ENCODE assay signal across 18 cellular contexts in genomic region chr5:32004404-32004803, GRCh38.
DNase-seq lines count a peak whose midpoint lies in the region; ATAC-seq, FAIRE-seq and TF ChIP-seq lines count a peak whose summit lies in the region.
"Had no signal": no experiment of that assay in that cellular context is flagged by ENCODE, and none has a peak within 500 bp of the region (broad histone marks: within the 10 kb centered on the region; RNA-seq: fewer than 3 reads in every experiment).

No MANE protein-coding gene starts in this region.

- in situ Hi-C loops in HepG2 (cut with HindIII; ENCODE audit: extremely low pct_ligation_motif_present, low pct_unique_long_range_greater_than_20kb) = no loop called here

- TF ChIP-seq CTCF in HepG2 (CRISPR knock-in tag; IDR thresholded peaks at IDR 0.05) = no peak

- no peak for TF ChIP-seq RAD21 in HepG2 (CRISPR knock-in tag; IDR thresholded peaks at IDR 0.05)

- CTCF ChIA-PET in HepG2 (lab: Yijun Ruan, JAX; ENCODE audit: low intra/inter-chr PET ratio, low total read pairs) = no interaction called here

- H2AFZ ChIP-seq in HepG2 (ENCODE audit: low read length) = no peak overlapping the region

- H3K27ac ChIP-seq in HepG2 (ENCODE audit: extremely low read length, insufficient read depth, low read length) = no peak overlapping the region
- H3K27ac ChIP-seq: adrenal gland, vagina had no signal

- BruUV-seq in HepG2 (replicated peaks; lab: Mats Ljungman, UMichigan) = no TSS peak

- 0% methylated on average over 3 of the region's 3 CpGs for WGBS in HepG2 (ENCODE audit: low lambda C conversion rate)

- DNase-seq in NAMALWA (ENCODE audit: low spot score) (peak; percentile 31), HepG2 (ENCODE audit: low spot score) (no peak), DMS53 (lab: John Stamatoyannopoulos, UW) (no peak)
- DNase-seq in activated naive CD4-positive, alpha-beta T cell treated with Interleukin-2 at 50 U/mL for 16 hours = no peak
- DNase-seq: activated T-cell treated with anti-CD3 and anti-CD28 coated beads, Interleukin-2, amount 50 U/mL, for 1 hour; adrenal gland; erythroblast; left ventricle myocardium superior; naive thymus-derived CD4-positive, alpha-beta T cell; NCI-H1930; stimulated activated CD4-positive, alpha-beta T cell treated with anti-CD3 and anti-CD28 coated beads, Interleukin-4, amount 100 ng/mL, for 1 hour had no signal

- TF ChIP-seq POLR2A in HepG2 (IDR thresholded peaks at IDR 0.05; ENCODE audit: insufficient read depth in 1 of 2, low read depth in 2 of 2, low read length in 2 of 2) = no peak

- no peaks in the 10 kb centered on the region for H3K4me1 ChIP-seq in HepG2 (ENCODE audit: insufficient read depth, low read length)
- H3K4me1 ChIP-seq: adrenal gland, vagina had no signal

- H3K36me3 ChIP-seq in HepG2 (replicated peaks in 1 of 2; ENCODE audit: control insufficient read depth in 1 of 2, insufficient read depth in 2 of 2, low read length in 2 of 2) = no peaks in the 10 kb centered on the region
- H3K36me3 ChIP-seq: adrenal gland, vagina had no signal

- H3K9ac ChIP-seq in HepG2 (ENCODE audit: insufficient read depth, low read depth, low read length) = no peak overlapping the region

- H3K79me2 ChIP-seq in HepG2 (ENCODE audit: insufficient read depth, low read length) = no peaks in the 10 kb centered on the region

- TF ChIP-seq EP300 in HepG2 (IDR thresholded peaks at IDR 0.05; ENCODE audit: low read depth in 2 of 2, low read length in 2 of 2) (no peak), HepG2 (CRISPR knock-in tag; IDR thresholded peaks at IDR 0.05; ENCODE audit: borderline replicate concordance) (no peak)

- ATAC-seq in GM18861 (IDR thresholded peaks at IDR 0.05; ENCODE audit: unreplicated experiment) (peak; percentile 97), GM21447 (IDR thresholded peaks at IDR 0.05; ENCODE audit: unreplicated experiment) (peak; percentile 71), HG03025 (IDR thresholded peaks at IDR 0.05; ENCODE audit: low FRiP score, unreplicated experiment) (peak; percentile 57), HepG2 (no peak), HG02973 (IDR thresholded peaks at IDR 0.05; ENCODE audit: unreplicated experiment) (no peak)
- ATAC-seq: activated CD4-positive, CD25-positive, alpha-beta regulatory T cell treated with anti-CD3 and anti-CD28 coated beads, Interleukin-2, amount 50 U/mL, for 24 hours; left ventricle myocardium superior; naive thymus-derived CD4-positive, alpha-beta T cell had no signal

- no peaks in the 10 kb centered on the region for H3K9me3 ChIP-seq in HepG2 (ENCODE audit: low read length)
- H3K9me3 ChIP-seq: adrenal gland, vagina had no signal

- intact Hi-C loops in HepG2 (cut with micrococcal nuclease; ENCODE audit: unreplicated experiment) = no loop called here

- FAIRE-seq in HepG2 (lab: Jason Lieb, UNC) = no peak
- FAIRE-seq: colon had no signal

- no peaks in the 10 kb centered on the region for H4K20me1 ChIP-seq in HepG2 (ENCODE audit: insufficient read depth, low read length)

- H3K27me3 ChIP-seq in HepG2 (ENCODE audit: control insufficient read depth in 1 of 2, insufficient read depth in 2 of 2, low read length in 2 of 2) = no peaks in the 10 kb centered on the region
- H3K27me3 ChIP-seq: adrenal gland, vagina had no signal

- H3K4me2 ChIP-seq in HepG2 (ENCODE audit: low read depth, low read length) = no peak overlapping the region

- POLR2A ChIA-PET in HepG2 (lab: Yijun Ruan, JAX) = no interaction called here

- H3K4me3 ChIP-seq in HepG2 (replicated peaks in 1 of 3; ENCODE audit: insufficient read depth in 1 of 3, low read depth in 2 of 3, low read length in 3 of 3) = no peak overlapping the region
- H3K4me3 ChIP-seq: adrenal gland, vagina had no signal

TF ChIP-seq in HepG2, 621 proteins besides CTCF, POLR2A, EP300 and RAD21 (continues in another document):
- no peak for TF ChIP-seq ZNF350 (CRISPR knock-in tag; IDR thresholded peaks at IDR 0.05; ENCODE audit: borderline replicate concordance, low read depth)
- TF ChIP-seq SAFB2 (CRISPR knock-in tag; IDR thresholded peaks at IDR 0.05; ENCODE audit: borderline replicate concordance, low read depth) = no peak
- TF ChIP-seq HNRNPLL (IDR thresholded peaks at IDR 0.05; ENCODE audit: low read depth, low read length, poor library complexity, severe bottlenecking) = no peak
- TF ChIP-seq, protein P1, sequence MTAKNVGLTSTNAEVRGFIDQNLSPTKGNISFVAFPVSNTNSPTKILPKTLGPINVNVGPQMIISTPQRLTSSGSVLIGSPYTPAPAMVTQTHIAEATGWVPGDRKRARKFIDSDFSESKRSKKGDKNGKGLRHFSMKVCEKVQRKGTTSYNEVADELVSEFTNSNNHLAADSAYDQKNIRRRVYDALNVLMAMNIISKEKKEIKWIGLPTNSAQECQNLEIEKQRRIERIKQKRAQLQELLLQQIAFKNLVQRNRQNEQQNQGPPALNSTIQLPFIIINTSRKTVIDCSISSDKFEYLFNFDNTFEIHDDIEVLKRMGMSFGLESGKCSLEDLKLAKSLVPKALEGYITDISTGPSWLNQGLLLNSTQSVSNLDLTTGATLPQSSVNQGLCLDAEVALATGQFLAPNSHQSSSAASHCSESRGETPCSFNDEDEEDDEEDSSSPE (CRISPR knock-in tag; IDR thresholded peaks at IDR 0.05) = no peak
- TF ChIP-seq SMAD1 (CRISPR knock-in tag; IDR thresholded peaks at IDR 0.05; ENCODE audit: borderline replicate concordance, low read depth) = no peak
- TF ChIP-seq TOE1 (CRISPR knock-in tag; IDR thresholded peaks at IDR 0.05) = no peak
- TF ChIP-seq BHLHE40 (IDR thresholded peaks at IDR 0.05; ENCODE audit: low read length) = no peak
- TF ChIP-seq HOMEZ (CRISPR knock-in tag; IDR thresholded peaks at IDR 0.05; ENCODE audit: low read depth) = no peak
- no peak for TF ChIP-seq ZNF333 (CRISPR knock-in tag; IDR thresholded peaks at IDR 0.05; ENCODE audit: borderline replicate concordance)
- TF ChIP-seq ZNF577 (CRISPR knock-in tag; IDR thresholded peaks at IDR 0.05; ENCODE audit: borderline replicate concordance, low read depth) = no peak
- TF ChIP-seq, protein P2, sequence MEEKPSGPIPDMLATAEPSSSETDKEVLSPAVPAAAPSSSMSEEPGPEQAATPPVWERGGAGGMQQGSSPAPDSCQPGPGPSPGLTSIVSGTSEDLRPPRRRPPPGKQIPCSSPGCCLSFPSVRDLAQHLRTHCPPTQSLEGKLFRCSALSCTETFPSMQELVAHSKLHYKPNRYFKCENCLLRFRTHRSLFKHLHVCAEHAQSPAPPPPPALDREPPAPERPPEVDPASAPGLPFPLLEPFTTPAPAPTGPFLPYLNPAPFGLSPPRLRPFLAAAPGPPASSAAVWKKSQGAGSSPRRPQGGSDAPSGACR (CRISPR knock-in tag; IDR thresholded peaks at IDR 0.05) = no peak
- TF ChIP-seq KMT2A (CRISPR knock-in tag; IDR thresholded peaks at IDR 0.05) = no peak
- no peak for TF ChIP-seq ZNF20 (CRISPR knock-in tag; IDR thresholded peaks at IDR 0.05)
- no peak for TF ChIP-seq USF2 (IDR thresholded peaks at IDR 0.05; ENCODE audit: low read depth, low read length)
- no peak for TF ChIP-seq USF2 (CRISPR knock-in tag; IDR thresholded peaks at IDR 0.05; ENCODE audit: borderline replicate concordance)
- TF ChIP-seq ZNF343 (CRISPR knock-in tag; IDR thresholded peaks at IDR 0.05) = no peak

Comparison
In these comparisons a context has a peak if more than half of its experiments do, and no peak if none do; other contexts are left out.
1. ATAC-seq: peak in GM18861 (single experiment), GM21447 (single experiment) and HG03025 (single experiment); none in HepG2 (single experiment) and HG02973 (single experiment).